In genomic region chr19:28884786-28885476, GRCh38 we compare ENCODE assay signal across 22 cellular contexts.
"Had no signal": no experiment of that assay in that cellular context is flagged by ENCODE, and none has a peak within 500 bp of the region (broad histone marks: within the 10 kb centered on the region; RNA-seq: fewer than 3 reads in every experiment).

No MANE protein-coding gene starts in this region.

- FAIRE-seq: colon, endothelial cell of umbilical vein, TTC549 had no signal

- H3K27me3 ChIP-seq: ascending aorta, brain microvascular endothelial cell, ovary, thyroid gland, upper lobe of right lung had no signal

- DNase-seq: activated CD4-positive, alpha-beta T cell treated with anti-CD3 and anti-CD28 coated beads for 1 hour; activated T-cell treated with anti-CD3 and anti-CD28 coated beads, Interleukin-2, amount 50 U/mL, for 1 hour; brain microvascular endothelial cell; central memory CD4-positive, alpha-beta T cell; effector memory CD4-positive, alpha-beta T cell; midbrain; ovary; stimulated activated CD4-positive, alpha-beta T cell treated with anti-CD3 and anti-CD28 coated beads, Interleukin-4, amount 100 ng/mL, for 24 hours; stimulated activated naive CD4-positive, alpha-beta T cell treated with Interleukin-2 at 50 U/mL for 16 hours; T-helper 1 cell; thyroid gland; upper lobe of right lung had no signal

- H3K9me3 ChIP-seq: ascending aorta, neutrophil, ovary, prostate gland, thyroid gland, upper lobe of right lung had no signal

- H3K27ac ChIP-seq: ascending aorta, brain microvascular endothelial cell, neutrophil, ovary, prostate gland, thyroid gland, upper lobe of right lung had no signal

- ATAC-seq: activated naive CD4-positive, alpha-beta T cell treated with anti-CD3 and anti-CD28 coated beads, Interleukin-2, amount 50 U/mL, for 72 hours; activated T-helper 17 cell treated with anti-CD3 and anti-CD28 coated beads, Interleukin-2, amount 50 U/mL, for 72 hours; esophagus mucosa; natural killer cell treated with Interleukin-12 subunit alpha and Interleukin-12 subunit beta and Interleukin-15 and Interleukin-18, amount 100 ng/mL, for 72 hours; upper lobe of right lung had no signal

- H3K4me1 ChIP-seq: ascending aorta, prostate gland, thyroid gland, upper lobe of right lung had no signal

- H3K36me3 ChIP-seq: ascending aorta, brain microvascular endothelial cell, neutrophil, ovary, prostate gland, thyroid gland, upper lobe of right lung had no signal

- H3K4me3 ChIP-seq: ascending aorta, ovary, prostate gland, thyroid gland, upper lobe of right lung had no signal
